8 cellular contexts compared by ENCODE assay signal in genomic region chr6:46221221-46221793, GRCh38. TPM values are rescaled to one million over a fixed set of nuclear protein-coding genes. Genes with fewer than 3 reads are reported as not detected.
A peak's percentile ranks its signal among the peaks of the same experiment; 100 is the strongest.
DNase-seq lines count a peak whose midpoint lies in the region; ATAC-seq lines count a peak whose summit lies in the region.

No MANE protein-coding gene starts in this region.

- ATAC-seq in GM21576 (IDR thresholded peaks at IDR 0.05; ENCODE audit: unreplicated experiment) = peak; percentile 52

- DNase-seq in NCI-H187 treated with DMSO at 0.1 percent for 48 hours (lab: John Stamatoyannopoulos, UW) (peak; percentile 12), NCI-H187 (lab: John Stamatoyannopoulos, UW) (no peak), HPDE6-E6E7 (ENCODE audit: extremely low spot score) (peak; percentile 10), NOMO-1 treated with dmso at 0.1 percent for 144 hours (lab: John Stamatoyannopoulos, UW; ENCODE audit: unreplicated experiment) (peak; percentile 30), dermis blood vessel endothelial cell (peak; percentile 44), lung microvascular endothelial cell (ENCODE audit: low read depth in 2 of 2) (peak; percentile 18 to 55)
- no peak for DNase-seq in stimulated activated CD4-positive, alpha-beta T cell treated with anti-CD3 and anti-CD28 coated beads, Interleukin-12 subunit alpha, Interleukin-12 subunit beta, amount 100 ng/mL, for 4 hours

RNA-seq across cellular contexts. Expression of gene ENPP5, which starts 50.5 kb away (rescaled TPM):
- total RNA-seq in dermis blood vessel endothelial cell = 0.17 TPM in 1 of 2 replicates, not detected in the other
- not detected in 2 replicates for total RNA-seq in lung microvascular endothelial cell

Comparison
In these comparisons a context has a peak if more than half of its experiments do, and no peak if none do; other contexts are left out.
1. DNase-seq: peak in NCI-H187 treated with DMSO at 0.1 percent for 48 hours (single experiment), HPDE6-E6E7 (single experiment), NOMO-1 treated with dmso at 0.1 percent for 144 hours (single experiment), dermis blood vessel endothelial cell (single experiment) and lung microvascular endothelial cell (2 of 2); none in NCI-H187 (0 of 2) and stimulated activated CD4-positive, alpha-beta T cell treated with anti-CD3 and anti-CD28 coated beads, Interleukin-12 subunit alpha, Interleukin-12 subunit beta, amount 100 ng/mL, for 4 hours (single experiment).